ENCODE assay signal across 9 cellular contexts in the genomic region with DNA sequence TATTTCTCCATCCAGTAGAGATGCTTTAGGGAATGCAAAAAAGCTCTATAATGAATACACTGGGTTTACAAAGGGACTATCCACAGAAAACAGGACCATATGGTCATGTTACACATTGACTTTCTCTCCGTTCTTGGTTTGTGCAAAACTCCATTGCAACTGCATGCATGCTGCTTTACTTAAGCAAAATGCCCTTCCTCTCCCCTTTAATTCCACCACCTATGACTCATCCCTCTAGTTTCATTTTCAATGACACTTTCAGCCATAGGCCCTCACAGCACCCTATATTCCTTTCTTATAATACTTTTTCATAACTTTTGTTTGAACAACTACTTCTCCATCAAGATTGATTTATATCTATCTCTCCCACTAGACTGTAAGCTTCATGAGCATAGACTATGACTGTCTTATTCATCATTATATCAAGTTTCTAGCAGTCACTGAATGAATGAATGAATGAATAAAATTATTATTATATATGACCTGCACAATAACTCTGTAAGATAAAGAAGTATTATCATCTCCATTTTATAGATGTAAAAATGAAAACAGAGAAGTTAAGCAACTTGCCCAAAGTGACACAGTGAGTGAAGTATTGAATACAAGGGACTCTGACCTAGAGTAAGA.
DNase-seq lines count a peak whose midpoint lies in the region; ATAC-seq, FAIRE-seq and TF ChIP-seq lines count a peak whose summit lies in the region.
"Had no signal": no experiment of that assay in that cellular context is flagged by ENCODE, and none has a peak within 500 bp of the region (broad histone marks: within the 10 kb centered on the region; RNA-seq: fewer than 3 reads in every experiment).

No MANE protein-coding gene starts in this region.

- H3K9ac ChIP-seq in kidney (ENCODE audit: low read length in 2 of 2): no peak overlapping the region

- DNase-seq in HFF-Myc (ENCODE audit: extremely low read depth, low read depth) (peak; percentile 50), NCI-H1694 treated with DMSO at 0.1 percent for 48 hours (lab: John Stamatoyannopoulos, UW) (peak; percentile 53), kidney (no peak), SJCRH30 (no peak), NCI-H526 (lab: John Stamatoyannopoulos, UW) (no peak), NCI-H2171 (lab: John Stamatoyannopoulos, UW) (no peak)
- no peak for DNase-seq in stimulated activated CD4-positive, alpha-beta T cell treated with anti-CD3 and anti-CD28 coated beads, Interleukin-12 subunit alpha, Interleukin-12 subunit beta, amount 100 ng/mL, for 4 hours
- DNase-seq: heart right ventricle had no signal

- H3K27me3 ChIP-seq in SJCRH30: no peaks in the 10 kb centered on the region
- H3K27me3 ChIP-seq: heart right ventricle had no signal

- peak; percentile 88 for ATAC-seq in GM18511 (IDR thresholded peaks at IDR 0.05; ENCODE audit: unreplicated experiment)

- intact Hi-C loops in kidney (cut with DNase I): no loop called here

- H3K9me3 ChIP-seq in kidney (ENCODE audit: control insufficient read depth in 1 of 2, low read length in 2 of 2): no peaks in the 10 kb centered on the region
- H3K9me3 ChIP-seq in SJCRH30 (replicated peaks): no peaks in the 10 kb centered on the region
- H3K9me3 ChIP-seq: heart right ventricle had no signal

- H3K4me1 ChIP-seq in kidney (ENCODE audit: control insufficient read depth in 1 of 2, insufficient read depth in 1 of 2, low read depth in 1 of 2, low read length in 2 of 2) (no peaks in the 10 kb centered on the region), SJCRH30 (no peaks in the 10 kb centered on the region)

- H3K27ac ChIP-seq in kidney (ENCODE audit: low read depth in 2 of 2, low read length in 2 of 2) (no peak overlapping the region), SJCRH30 (no peak overlapping the region)
- H3K27ac ChIP-seq: heart right ventricle had no signal

- TF ChIP-seq CTCF in HFF-Myc (IDR thresholded peaks at IDR 0.05; ENCODE audit: low read depth, low read length, missing control alignments) (no peak), kidney (IDR thresholded peaks at IDR 0.05; ENCODE audit: borderline replicate concordance, extremely low read depth, insufficient read depth) (no peak)

- H3K4me3 ChIP-seq in HFF-Myc (replicated peaks; ENCODE audit: low read depth, low read length): no peak overlapping the region
- no peak overlapping the region for H3K4me3 ChIP-seq in kidney (ENCODE audit: low read length in 2 of 2)
- H3K4me3 ChIP-seq in SJCRH30: no peak overlapping the region
- H3K4me3 ChIP-seq: heart right ventricle had no signal

- FAIRE-seq in kidney (lab: Jason Lieb, UNC): peak; percentile 53

- H3K36me3 ChIP-seq in kidney (ENCODE audit: control insufficient read depth in 1 of 2, insufficient read depth in 2 of 2, low read length in 2 of 2) (no peaks in the 10 kb centered on the region), SJCRH30 (no peaks in the 10 kb centered on the region)
- H3K36me3 ChIP-seq: heart right ventricle had no signal

Comparison
In these comparisons a context has a peak if more than half of its experiments do, and no peak if none do; other contexts are left out.
1. DNase-seq: peak in HFF-Myc (single experiment) and NCI-H1694 treated with DMSO at 0.1 percent for 48 hours (single experiment); none in kidney (single experiment), SJCRH30 (0 of 2), stimulated activated CD4-positive, alpha-beta T cell treated with anti-CD3 and anti-CD28 coated beads, Interleukin-12 subunit alpha, Interleukin-12 subunit beta, amount 100 ng/mL, for 4 hours (single experiment), NCI-H526 (0 of 2) and NCI-H2171 (single experiment).